1 cellular context compared by ENCODE assay signal in genomic region chr16:65409505-65409904, GRCh38.
TF ChIP-seq lines count a peak whose summit lies in the region.

No MANE protein-coding gene starts in this region.

TF ChIP-seq in IMR-90, 13 proteins besides CTCF, POLR2A, EP300 and RAD21 (continued from another document):
- TF ChIP-seq CEBPB (IDR thresholded peaks at IDR 0.05; ENCODE audit: low read depth, low read length) (no peak), RFX5 (IDR thresholded peaks at IDR 0.05; ENCODE audit: low read depth, low read length) (no peak), MXI1 (IDR thresholded peaks at IDR 0.05; ENCODE audit: borderline replicate concordance, low read depth, low read length) (no peak)
